ENCODE assay signal across 21 cellular contexts in genomic region chr9:121714873-121715272, GRCh38.
A peak's percentile ranks its signal among the peaks of the same experiment; 100 is the strongest.
DNase-seq lines count a peak whose midpoint lies in the region; ATAC-seq and TF ChIP-seq lines count a peak whose summit lies in the region.
"Had no signal": no experiment of that assay in that cellular context is flagged by ENCODE, and none has a peak within 500 bp of the region (broad histone marks: within the 10 kb centered on the region; RNA-seq: fewer than 3 reads in every experiment).

No MANE protein-coding gene starts in this region.

- H2AK9ac ChIP-seq in IMR-90 (replicated peaks; ENCODE audit: low read depth, low read length, poor library complexity), result no peak overlapping the region

- TF ChIP-seq RAD21 in IMR-90 (IDR thresholded peaks at IDR 0.05; ENCODE audit: low read length), result no peak

- H3K23ac ChIP-seq in IMR-90 (ENCODE audit: low read depth, low read length), result no peak overlapping the region

- no peak overlapping the region for H2BK15ac ChIP-seq in IMR-90 (ENCODE audit: low read depth, low read length)

- H3K4me1 ChIP-seq in IMR-90 (ENCODE audit: control insufficient read depth, insufficient read depth, low read length) (peaks cover 41% of the 10 kb centered on the region), Loucy (ENCODE audit: insufficient read depth, low read length, poor library complexity, severe bottlenecking) (peaks cover 10% of the 10 kb centered on the region)
- H3K4me1 ChIP-seq: HAP-1 had no signal

- H3K18ac ChIP-seq in IMR-90 (ENCODE audit: low read depth, low read length), result no peak overlapping the region

- H3K56ac ChIP-seq in IMR-90 (ENCODE audit: extremely low read depth, insufficient read depth, low read length), result no peak overlapping the region

- CTCF ChIA-PET in IMR-90 (lab: Yijun Ruan, JAX), result no interaction called here

- no peak overlapping the region for H4K5ac ChIP-seq in IMR-90 (ENCODE audit: low read depth, low read length)

- H3K27ac ChIP-seq in IMR-90 (ENCODE audit: insufficient read depth, low read length), result no peak overlapping the region
- H3K27ac ChIP-seq: A549; BLaER1 treated with 17β-estradiol and CSF1 and Interleukin-3, amounts not matched to agents 10 nM and 100 nM had no signal

- TF ChIP-seq CTCF in IMR-90 (conservative IDR thresholded peaks at IDR 0.05; ENCODE audit: low read depth, low read length) (no peak), Loucy (conservative IDR thresholded peaks at IDR 0.05; ENCODE audit: low read length) (0 out of 2 replicates have a peak, but pooled peaks have one; percentile 2), GM10266 (IDR thresholded peaks at IDR 0.05; ENCODE audit: control insufficient read depth, insufficient read depth, low read depth, missing control alignments) (no peak)

- DNase-seq in IMR-90 (no peak), left lobe of liver (ENCODE audit: low spot score) (no peak), RPMI8226 (no peak), HuH-7.5 (ENCODE audit: low spot score) (no peak), GM10266 (ENCODE audit: extremely low spot score) (no peak)
- DNase-seq: 8988T; ACHN; AML-193; BE2C; CD4-positive, alpha-beta T cell; CD8-positive, alpha-beta memory T cell; DMS 273 treated with DMSO at 0.1 percent for 48 hours; DMS79; EL; GDM1; GOT3; HFFc6 had no signal

- H3K27me3 ChIP-seq in IMR-90 (ENCODE audit: control insufficient read depth, insufficient read depth, low read length) (no peaks in the 10 kb centered on the region), Loucy (ENCODE audit: insufficient read depth, low read length, poor library complexity, severe bottlenecking) (no peaks in the 10 kb centered on the region)
- H3K27me3 ChIP-seq: BE2C; BLaER1 treated with 17β-estradiol and CSF1 and Interleukin-3, amounts not matched to agents 10 nM and 100 nM had no signal

- H4K8ac ChIP-seq in IMR-90 (ENCODE audit: low read depth in 2 of 2, low read length in 2 of 2), result no peak overlapping the region

- H4K91ac ChIP-seq in IMR-90 (ENCODE audit: insufficient read depth, low read depth, low read length), result no peak overlapping the region

- peak overlapping the region; percentile 9; the same call in 1 of the 2 replicates for H3K4ac ChIP-seq in IMR-90 (ENCODE audit: low read depth, low read length)

- intact Hi-C loops in IMR-90 (cut with micrococcal nuclease), result no loop called here

- H2BK120ac ChIP-seq in IMR-90 (ENCODE audit: low read depth, low read length), result no peak overlapping the region

- WGBS in IMR-90 (ENCODE audit: extremely low coverage in 2 of 2, insufficient read length in 1 of 2), 2 experiments, result 100% methylated on average over 1 of the region's 5 CpGs; no CpG with 5 or more reads in 1 of the 2 experiments

- H3K9ac ChIP-seq in IMR-90 (ENCODE audit: low read depth, low read length), result no peak overlapping the region
- H3K9ac ChIP-seq in Loucy (ENCODE audit: low read depth, low read length, poor library complexity, severe bottlenecking), result no peak overlapping the region
- H3K9ac ChIP-seq: BLaER1 treated with 17β-estradiol and CSF1 and Interleukin-3, amounts not matched to agents 10 nM and 100 nM had no signal

- H2AFZ ChIP-seq in IMR-90 (replicated peaks; ENCODE audit: low read length, poor library complexity), result no peak overlapping the region
- H2AFZ ChIP-seq in Loucy (ENCODE audit: low read length), result no peak overlapping the region

- dilution Hi-C loops in IMR-90 (cut with HindIII; ENCODE audit: low sequenced_read_pairs, unreplicated experiment), result no loop called here

- H3K9me3 ChIP-seq in IMR-90 (ENCODE audit: control insufficient read depth, insufficient read depth, low read length) (no peaks in the 10 kb centered on the region), Loucy (ENCODE audit: insufficient read depth, low read depth, low read length) (no peaks in the 10 kb centered on the region)
- H3K9me3 ChIP-seq: A549; BE2C; BLaER1 treated with 17β-estradiol and CSF1 and Interleukin-3, amounts not matched to agents 10 nM and 100 nM; HAP-1 had no signal

- in situ Hi-C loops in IMR-90 (cut with MboI; ENCODE audit: low sequenced_read_pairs), result no loop called here

- no peak for TF ChIP-seq POLR2A in IMR-90 (IDR thresholded peaks at IDR 0.05; ENCODE audit: low read depth, low read length)

- H4K20me1 ChIP-seq in IMR-90 (ENCODE audit: insufficient read depth, low read length), result peaks cover 62% of the 10 kb centered on the region
- no peaks in the 10 kb centered on the region for H4K20me1 ChIP-seq in Loucy (ENCODE audit: insufficient read depth, low read length, poor library complexity, severe bottlenecking)

- H3K4me2 ChIP-seq in IMR-90 (ENCODE audit: low read depth, low read length) (no peak overlapping the region), Loucy (ENCODE audit: low read depth, low read length, poor library complexity, severe bottlenecking) (no peak overlapping the region)
- H3K4me2 ChIP-seq: A549; BLaER1 treated with 17β-estradiol and CSF1 and Interleukin-3, amounts not matched to agents 10 nM and 100 nM had no signal

- H3K4me3 ChIP-seq in IMR-90 (ENCODE audit: insufficient read depth, low read depth, low read length), result no peak overlapping the region
- no peak overlapping the region for H3K4me3 ChIP-seq in Loucy (ENCODE audit: low read length, poor library complexity, severe bottlenecking)
- H3K4me3 ChIP-seq: A549; BLaER1 treated with 17β-estradiol and CSF1 and Interleukin-3, amounts not matched to agents 10 nM and 100 nM; HAP-1 had no signal

- H3K14ac ChIP-seq in IMR-90 (replicated peaks; ENCODE audit: low read depth, low read length), result no peak overlapping the region

- H3K9me2 ChIP-seq in Loucy (replicated peaks; ENCODE audit: low read depth, low read length), result no peaks in the 10 kb centered on the region

- no peak overlapping the region for H2BK5ac ChIP-seq in IMR-90 (ENCODE audit: low read depth, low read length, poor library complexity, severe bottlenecking)

- peaks cover 4% of the 10 kb centered on the region; the same call in 1 of the 2 replicates for H3K36me3 ChIP-seq in IMR-90 (ENCODE audit: control insufficient read depth, insufficient read depth, low read length)
- H3K36me3 ChIP-seq in Loucy (ENCODE audit: insufficient read depth, low read length), result peaks cover 4% of the 10 kb centered on the region; the same call in 1 of the 2 replicates
- H3K36me3 ChIP-seq: BE2C, HAP-1 had no signal

- no TSS peak for BruUV-seq in IMR-90 (replicated peaks; lab: Mats Ljungman, UMichigan)

- no peaks in the 10 kb centered on the region for H3F3A ChIP-seq in Loucy (ENCODE audit: low read depth)

- no peak overlapping the region for H2AK5ac ChIP-seq in IMR-90 (ENCODE audit: low read depth, low read length)

- H3K79me2 ChIP-seq in Loucy (ENCODE audit: insufficient read depth, low read length), result peaks cover 90% of the 10 kb centered on the region; the same call in 1 of the 2 replicates

- peaks cover 55 to 95% of the 10 kb centered on the region in 2 experiments for H3K79me1 ChIP-seq in IMR-90 (ENCODE audit: low read depth in 1 of 2, low read length in 2 of 2)

- H3K9me1 ChIP-seq in IMR-90 (ENCODE audit: insufficient read depth, low read length), result peaks cover 24% of the 10 kb centered on the region; the same call in 1 of the 2 replicates

- POLR2A ChIA-PET in IMR-90 (lab: Charles Lee; ENCODE audit: unreplicated experiment), result no interaction called here

- H2BK20ac ChIP-seq in IMR-90 (ENCODE audit: low read depth, low read length), result no peak overlapping the region

- ATAC-seq in IMR-90 (ENCODE audit: low read depth) (no peak), left lobe of liver (peak; percentile 61)
- ATAC-seq: A549 had no signal

TF ChIP-seq in IMR-90, 13 proteins besides CTCF, POLR2A, EP300 and RAD21:
- no peak for TF ChIP-seq RFX5 (IDR thresholded peaks at IDR 0.05; ENCODE audit: low read depth, low read length)
- no peak for TF ChIP-seq NFE2L2 (IDR thresholded peaks at IDR 0.05; ENCODE audit: low read depth, low read length)
- TF ChIP-seq BHLHE40 (IDR thresholded peaks at IDR 0.05; ENCODE audit: low read depth, low read length), result no peak
- TF ChIP-seq MXI1 (IDR thresholded peaks at IDR 0.05; ENCODE audit: borderline replicate concordance, low read depth, low read length), result no peak
- no peak for TF ChIP-seq ELK1 (IDR thresholded peaks at IDR 0.05; ENCODE audit: borderline replicate concordance, low read depth, low read length)
- TF ChIP-seq FOS (IDR thresholded peaks at IDR 0.05; ENCODE audit: low read depth, low read length), result no peak
- TF ChIP-seq RCOR1 (IDR thresholded peaks at IDR 0.05; ENCODE audit: insufficient replicate concordance, low read length), result no peak
- TF ChIP-seq SMC3 (IDR thresholded peaks at IDR 0.05; ENCODE audit: low read depth, low read length), result no peak
- TF ChIP-seq CEBPB (IDR thresholded peaks at IDR 0.05; ENCODE audit: low read depth, low read length), result no peak
- no peak for TF ChIP-seq MAFK (IDR thresholded peaks at IDR 0.05; ENCODE audit: low read depth, low read length)
- no peak for TF ChIP-seq MAZ (IDR thresholded peaks at IDR 0.05; ENCODE audit: borderline replicate concordance, low read depth, low read length)
- TF ChIP-seq CHD1 (IDR thresholded peaks at IDR 0.05; ENCODE audit: low read depth, low read length), result no peak
- no peak for TF ChIP-seq USF2 (IDR thresholded peaks at IDR 0.05; ENCODE audit: low read depth, low read length)
